1 cellular context compared by ENCODE assay signal in the genomic region with DNA sequence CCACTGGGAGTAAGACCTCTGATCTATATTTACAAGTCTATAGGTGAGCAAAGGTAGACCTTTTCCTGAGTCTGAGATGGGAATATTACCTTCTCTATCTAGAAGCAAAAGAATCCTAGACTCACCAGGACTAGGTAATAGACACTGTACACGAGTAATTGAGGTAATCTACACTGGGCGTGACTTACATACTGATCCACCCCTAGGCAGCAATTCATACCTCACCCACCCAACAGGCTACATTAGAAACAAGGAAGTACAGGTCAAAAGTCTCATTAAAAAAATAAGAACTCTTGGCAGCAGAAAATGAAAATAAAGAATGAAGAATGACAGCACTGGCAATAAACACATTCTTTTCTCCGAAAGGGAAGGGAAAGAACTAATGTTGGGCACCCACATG.
TF ChIP-seq lines count a peak whose summit lies in the region.

No MANE protein-coding gene starts in this region.

TF ChIP-seq in HepG2, 621 proteins besides CTCF, POLR2A, EP300 and RAD21 (continued from another document):
- TF ChIP-seq IKZF5 (CRISPR knock-in tag; IDR thresholded peaks at IDR 0.05) (no peak), MEIS1 (CRISPR knock-in tag; IDR thresholded peaks at IDR 0.05; ENCODE audit: borderline replicate concordance) (no peak), ZNF816 (CRISPR knock-in tag; IDR thresholded peaks at IDR 0.05; ENCODE audit: borderline replicate concordance) (no peak), ZNF550 (CRISPR knock-in tag; IDR thresholded peaks at IDR 0.05; ENCODE audit: borderline replicate concordance) (no peak), MEIS2 (CRISPR knock-in tag; IDR thresholded peaks at IDR 0.05) (no peak)
- TF ChIP-seq, protein P1, sequence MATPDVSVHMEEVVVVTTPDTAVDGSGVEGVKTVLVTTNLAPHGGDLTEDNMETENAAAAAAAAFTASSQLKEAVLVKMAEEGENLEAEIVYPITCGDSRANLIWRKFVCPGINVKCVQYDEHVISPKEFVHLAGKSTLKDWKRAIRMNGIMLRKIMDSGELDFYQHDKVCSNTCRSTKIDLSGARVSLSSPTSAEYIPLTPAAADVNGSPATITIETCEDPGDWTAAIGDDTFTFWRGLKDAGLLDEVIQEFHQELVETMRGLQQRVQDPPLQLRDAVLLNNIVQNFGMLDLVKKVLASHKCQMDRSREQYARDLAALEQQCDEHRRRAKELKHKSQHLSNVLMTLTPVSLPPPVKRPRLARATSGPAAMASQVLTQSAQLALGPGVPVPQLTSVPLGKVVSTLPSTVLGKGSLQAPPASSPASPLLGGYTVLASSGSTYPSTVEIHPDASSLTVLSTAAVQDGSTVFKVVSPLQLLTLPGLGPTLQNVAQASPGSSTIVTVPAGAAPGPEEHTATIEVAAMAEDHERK (CRISPR knock-in tag; IDR thresholded peaks at IDR 0.05; ENCODE audit: low read depth), result no peak
